10 cellular contexts compared by ENCODE assay signal in the genomic region with DNA sequence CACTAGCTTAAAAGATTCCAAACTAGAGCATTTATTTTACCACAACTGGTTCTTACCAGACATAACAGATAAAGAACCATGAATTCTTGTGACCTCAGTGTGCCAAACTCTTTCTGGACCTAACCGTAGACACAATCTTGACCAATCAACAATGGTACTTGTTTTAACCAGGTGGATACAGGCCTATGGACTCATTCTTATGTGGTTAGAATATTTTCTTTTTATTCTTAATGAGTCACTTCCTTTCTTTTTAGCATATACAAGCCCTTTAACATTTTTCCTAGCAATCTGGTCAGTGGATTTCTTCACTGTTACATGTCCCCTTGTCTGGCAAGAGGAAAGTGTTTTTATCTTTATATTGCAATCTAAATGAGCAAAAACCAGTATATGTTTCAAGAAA.
"Had no signal": no experiment of that assay in that cellular context is flagged by ENCODE, and none has a peak within 500 bp of the region (broad histone marks: within the 10 kb centered on the region; RNA-seq: fewer than 3 reads in every experiment).

No MANE protein-coding gene starts in this region.

- H3K4me3 Mint-ChIP-seq: activated CD4-positive, alpha-beta memory T cell treated with anti-CD3 and anti-CD28 coated beads, Interleukin-2, amount 10 ng/mL, durations not matched to agents 7 days and 5 days; activated naive CD8-positive, alpha-beta T cell treated with anti-CD3 and anti-CD28 coated beads, Interleukin-2, amount 10 ng/mL, durations not matched to agents 7 days and 5 days; dendritic cell treated with granulocyte-macrophage colony-stimulating factor and Interleukin-4, amounts not matched to agents 40 ng/mL and 50 ng/mL, for 4 days; effector memory CD8-positive, alpha-beta T cell; neural crest cell had no signal

- H3K4me1 Mint-ChIP-seq: activated CD4-positive, alpha-beta memory T cell treated with anti-CD3 and anti-CD28 coated beads, Interleukin-2, amount 10 ng/mL, durations not matched to agents 7 days and 5 days; activated naive CD8-positive, alpha-beta T cell treated with anti-CD3 and anti-CD28 coated beads, Interleukin-2, amount 10 ng/mL, durations not matched to agents 7 days and 5 days had no signal

- H3K4me3 ChIP-seq: ascending aorta, heart right ventricle had no signal

- H3K9me3 Mint-ChIP-seq: activated CD4-positive, alpha-beta memory T cell treated with anti-CD3 and anti-CD28 coated beads, Interleukin-2, amount 10 ng/mL, durations not matched to agents 7 days and 5 days; activated naive CD8-positive, alpha-beta T cell treated with anti-CD3 and anti-CD28 coated beads, Interleukin-2, amount 10 ng/mL, durations not matched to agents 7 days and 5 days had no signal

- H3K36me3 Mint-ChIP-seq: activated naive CD8-positive, alpha-beta T cell treated with anti-CD3 and anti-CD28 coated beads, Interleukin-2, amount 10 ng/mL, durations not matched to agents 7 days and 5 days had no signal

- H3K36me3 ChIP-seq: ascending aorta, heart right ventricle had no signal

- H3K27ac ChIP-seq: ascending aorta, heart right ventricle, parathyroid adenoma had no signal

- H3K27ac Mint-ChIP-seq: activated CD4-positive, alpha-beta memory T cell treated with anti-CD3 and anti-CD28 coated beads, Interleukin-2, amount 10 ng/mL, durations not matched to agents 7 days and 5 days; activated naive CD8-positive, alpha-beta T cell treated with anti-CD3 and anti-CD28 coated beads, Interleukin-2, amount 10 ng/mL, durations not matched to agents 7 days and 5 days; dendritic cell treated with granulocyte-macrophage colony-stimulating factor and Interleukin-4, amounts not matched to agents 40 ng/mL and 50 ng/mL, for 4 days; effector memory CD8-positive, alpha-beta T cell had no signal

- H3K27me3 ChIP-seq: ascending aorta, heart right ventricle had no signal

- DNase-seq: activated CD4-positive, alpha-beta memory T cell treated with anti-CD3 and anti-CD28 coated beads, Interleukin-2, amount 10 ng/mL, durations not matched to agents 7 days and 5 days; activated naive CD8-positive, alpha-beta T cell treated with anti-CD3 and anti-CD28 coated beads, Interleukin-2, amount 10 ng/mL, durations not matched to agents 7 days and 5 days; effector memory CD8-positive, alpha-beta T cell; foreskin melanocyte; heart right ventricle; islet precursor cell had no signal

- ATAC-seq: effector memory CD8-positive, alpha-beta T cell; heart right ventricle had no signal

- H3K27me3 Mint-ChIP-seq: activated CD4-positive, alpha-beta memory T cell treated with anti-CD3 and anti-CD28 coated beads, Interleukin-2, amount 10 ng/mL, durations not matched to agents 7 days and 5 days; activated naive CD8-positive, alpha-beta T cell treated with anti-CD3 and anti-CD28 coated beads, Interleukin-2, amount 10 ng/mL, durations not matched to agents 7 days and 5 days; dendritic cell treated with granulocyte-macrophage colony-stimulating factor and Interleukin-4, amounts not matched to agents 40 ng/mL and 50 ng/mL, for 4 days; effector memory CD8-positive, alpha-beta T cell had no signal
